8 cellular contexts compared by ENCODE assay signal in the genomic region with DNA sequence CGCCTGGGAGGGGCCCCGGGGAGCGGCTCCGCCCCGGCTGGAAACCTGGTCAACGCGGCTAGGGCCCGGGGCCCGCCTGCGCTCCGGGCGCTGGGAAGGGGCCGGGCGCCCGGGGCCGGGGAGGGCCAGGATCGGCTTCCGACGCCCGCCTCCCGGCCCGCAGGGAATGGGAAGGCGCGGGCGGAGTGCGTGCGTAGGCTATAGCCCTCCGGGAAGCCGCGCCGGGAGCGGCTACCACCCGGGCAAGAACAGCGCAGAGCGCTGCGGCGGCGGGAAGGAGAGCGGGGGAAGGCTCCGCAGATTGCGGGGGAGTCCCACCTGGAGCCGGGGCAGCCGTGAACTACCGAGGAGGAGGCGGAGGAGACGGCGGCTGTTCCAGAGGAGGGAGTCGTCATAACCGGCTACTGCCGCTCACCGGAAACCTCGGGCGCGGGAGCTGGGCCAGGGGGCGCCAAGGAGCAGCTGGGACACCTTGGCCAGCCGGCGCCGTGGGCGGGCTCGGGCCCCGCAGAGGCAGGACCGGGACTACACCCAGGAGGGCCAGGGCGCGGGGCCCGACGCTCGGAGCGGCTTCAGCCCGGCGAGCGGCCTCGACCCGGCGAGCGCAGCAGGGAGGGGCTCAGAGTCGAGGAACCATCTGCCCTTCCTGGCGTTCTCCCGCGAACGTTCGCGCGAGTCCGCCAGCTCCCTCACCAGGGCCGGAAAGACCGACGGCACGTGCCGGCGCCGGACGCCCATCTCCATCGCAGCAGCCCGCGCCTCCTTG. TPM values are rescaled to one million over a fixed set of nuclear protein-coding genes. Genes with fewer than 3 reads are reported as not detected.
A peak's percentile ranks its signal among the peaks of the same experiment; 100 is the strongest.
DNase-seq lines count a peak whose midpoint lies in the region; ATAC-seq and TF ChIP-seq lines count a peak whose summit lies in the region.

EOGT (minus strand) TSS at position 429 of the 766 bp plus-strand sequence. CDS start 3,838 bp downstream, outside the sequence.

- H3K4me1 Mint-ChIP-seq in activated naive CD4-positive, alpha-beta T cell treated with anti-CD3 and anti-CD28 coated beads, Interleukin-2, amount 10 ng/mL, durations not matched to agents 7 days and 5 days, result peaks cover 29% of the 10 kb centered on the region

- CTCF ChIA-PET in activated naive CD4-positive, alpha-beta T cell treated with anti-CD3 and anti-CD28 coated beads, Interleukin-2, amount 10 ng/mL, durations not matched to agents 7 days and 5 days (lab: Charles Lee), result interaction anchor here (1.0 to 1.1 kb wide), 2 partner anchors 13 to 71 kb away, joined by 3 read pairs; partner anchors contain the start of gene ARL6IP5

- no peaks in the 10 kb centered on the region for H3K27me3 Mint-ChIP-seq in activated naive CD4-positive, alpha-beta T cell treated with anti-CD3 and anti-CD28 coated beads, Interleukin-2, amount 10 ng/mL, durations not matched to agents 7 days and 5 days

- H3K36me3 Mint-ChIP-seq in activated naive CD4-positive, alpha-beta T cell treated with anti-CD3 and anti-CD28 coated beads, Interleukin-2, amount 10 ng/mL, durations not matched to agents 7 days and 5 days, result peaks cover 20% of the 10 kb centered on the region

- H3K27me3 ChIP-seq in osteoblast (ENCODE audit: insufficient read depth, low read length) (no peaks in the 10 kb centered on the region), thoracic aorta (replicated peaks; ENCODE audit: insufficient read depth) (no peaks in the 10 kb centered on the region)

- H3K9me3 ChIP-seq in ES-I3 (ENCODE audit: control insufficient read depth, insufficient read depth, low read length), result no peaks in the 10 kb centered on the region
- no peaks in the 10 kb centered on the region for H3K9me3 ChIP-seq in SK-N-MC (ENCODE audit: low read depth, low read length)
- H3K9me3 ChIP-seq in osteoblast (ENCODE audit: low read depth, low read length), result no peaks in the 10 kb centered on the region
- H3K9me3 ChIP-seq in thoracic aorta, result no peaks in the 10 kb centered on the region

- TF ChIP-seq CTCF in osteoblast (IDR thresholded peaks at IDR 0.05; ENCODE audit: extremely low read depth, low read depth, low read length) (peak; percentile 48), thoracic aorta (IDR thresholded peaks at IDR 0.05) (peak; percentile 53)

- ATAC-seq in GM21723 (IDR thresholded peaks at IDR 0.05; ENCODE audit: unreplicated experiment) (peak; percentile 91), thoracic aorta (ENCODE audit: insufficient number of reproducible peaks, low FRiP score, low read depth) (peak; percentile 56)

- H3K36me3 ChIP-seq in ES-I3 (ENCODE audit: insufficient read depth, low read length), result no peaks in the 10 kb centered on the region
- H3K36me3 ChIP-seq in SK-N-MC (ENCODE audit: insufficient read depth, low read length), result no peaks in the 10 kb centered on the region
- peaks cover 29% of the 10 kb centered on the region for H3K36me3 ChIP-seq in osteoblast (ENCODE audit: insufficient read depth, low read length)
- no peaks in the 10 kb centered on the region for H3K36me3 ChIP-seq in thoracic aorta

- DNase-seq in KG1 (lab: John Stamatoyannopoulos, UW) (peak; percentile 69), SK-N-MC (ENCODE audit: low read depth, low spot score) (no peak), germinal center (ENCODE audit: low spot score) (peak; percentile 79), osteoblast (ENCODE audit: insufficient read length, low spot score, missing footprints) (peak; percentile 94), thoracic aorta (ENCODE audit: low spot score) (peak; percentile 57)
- peak; percentile 88 for DNase-seq in activated naive CD4-positive, alpha-beta T cell treated with anti-CD3 and anti-CD28 coated beads, Interleukin-2, amount 10 ng/mL, durations not matched to agents 7 days and 5 days

- peak within 1 kb of the TSS; percentile 69 for H3K27ac Mint-ChIP-seq in activated naive CD4-positive, alpha-beta T cell treated with anti-CD3 and anti-CD28 coated beads, Interleukin-2, amount 10 ng/mL, durations not matched to agents 7 days and 5 days

- peaks cover 15% of the 10 kb centered on the region for H3K79me2 ChIP-seq in osteoblast (ENCODE audit: insufficient read depth, low read length)

- H3K9me3 Mint-ChIP-seq in activated naive CD4-positive, alpha-beta T cell treated with anti-CD3 and anti-CD28 coated beads, Interleukin-2, amount 10 ng/mL, durations not matched to agents 7 days and 5 days, result no peaks in the 10 kb centered on the region

- H3K9ac ChIP-seq in ES-I3 (ENCODE audit: low read depth, low read length) (peak within 1 kb of the TSS; percentile 86), SK-N-MC (ENCODE audit: insufficient read length) (peak within 1 kb of the TSS; percentile 45)

- H3K4me1 ChIP-seq in ES-I3 (ENCODE audit: insufficient read depth, low read length) (peaks cover 35% of the 10 kb centered on the region), osteoblast (ENCODE audit: insufficient read depth, low read length) (peaks cover 49% of the 10 kb centered on the region), thoracic aorta (ENCODE audit: control insufficient read depth in 1 of 2, low read depth in 2 of 2) (peaks cover 36 to 56% of the 10 kb centered on the region in 2 donors)

- no peaks in the 10 kb centered on the region for H4K20me1 ChIP-seq in osteoblast (ENCODE audit: insufficient read depth, low read length)

- H3K4me3 ChIP-seq in SK-N-MC (peak within 1 kb of the TSS; percentile 65), osteoblast (ENCODE audit: insufficient read depth, low read length) (peak within 1 kb of the TSS; percentile 78), thoracic aorta (peak within 1 kb of the TSS; percentile 96)

- peak within 1 kb of the TSS; percentile 78 for H3K4me2 ChIP-seq in osteoblast (ENCODE audit: insufficient read depth, low read length)

- peak within 1 kb of the TSS; percentile 85 for H3K4me3 Mint-ChIP-seq in activated naive CD4-positive, alpha-beta T cell treated with anti-CD3 and anti-CD28 coated beads, Interleukin-2, amount 10 ng/mL, durations not matched to agents 7 days and 5 days

- no peak within 1 kb of the TSS for H3K27ac ChIP-seq in SK-N-MC
- peak within 1 kb of the TSS; percentile 90 for H3K27ac ChIP-seq in osteoblast (ENCODE audit: low read depth, low read length)
- H3K27ac ChIP-seq in thoracic aorta, result peak within 1 kb of the TSS; percentile 100

- peak within 1 kb of the TSS; percentile 43 for H2AFZ ChIP-seq in osteoblast (ENCODE audit: low read length)

RNA-seq across cellular contexts. Expression of gene EOGT, which starts in this region (rescaled TPM):
- 65.9 and 74.0 TPM in 2 replicates for total RNA-seq in osteoblast
- 100 to 1,000 TPM; 148 to 183 TPM for total RNA-seq in thoracic aorta
